ENCODE assay signal across 25 cellular contexts in genomic region chrX:536616-537015, GRCh38.
"Had no signal": no experiment of that assay in that cellular context is flagged by ENCODE, and none has a peak within 500 bp of the region (broad histone marks: within the 10 kb centered on the region; RNA-seq: fewer than 3 reads in every experiment).

No MANE protein-coding gene starts in this region.

- H3K79me2 ChIP-seq: hepatocyte had no signal

- H3K4me3 ChIP-seq: coronary artery, dorsolateral prefrontal cortex, esophagus squamous epithelium, gastroesophageal sphincter, heart left ventricle, hepatocyte, left lung, lower lobe of right lung had no signal

- ATAC-seq: esophagus mucosa; foreskin keratinocyte; gastroesophageal sphincter; heart left ventricle; left cardiac atrium; left lung; left ventricle myocardium superior; lower lobe of right lung; naive thymus-derived CD4-positive, alpha-beta T cell had no signal

- H3K27me3 ChIP-seq: esophagus squamous epithelium, foreskin keratinocyte, gastroesophageal sphincter, hepatocyte, left lung had no signal

- H3K4me2 ChIP-seq: hepatocyte had no signal

- H2AFZ ChIP-seq: hepatocyte had no signal

- H3K9me3 ChIP-seq: esophagus squamous epithelium, lower lobe of right lung had no signal

- H3K4me1 ChIP-seq: esophagus squamous epithelium, foreskin keratinocyte, gastroesophageal sphincter, heart left ventricle, left lung, lower lobe of right lung had no signal

- H3K27ac ChIP-seq: coronary artery, dorsolateral prefrontal cortex, epithelial cell of prostate, esophagus squamous epithelium, foreskin keratinocyte, gastroesophageal sphincter, heart left ventricle, hepatocyte, left lung, lower lobe of right lung had no signal

- DNase-seq: dermis blood vessel endothelial cell; dorsolateral prefrontal cortex; effector CD4-positive, alpha-beta T cell; effector memory CD4-positive, alpha-beta T cell; erythroblast; esophagus squamous epithelium; foreskin keratinocyte; heart left ventricle; hypothalamus; left cardiac atrium; left lung; left ventricle myocardium superior; lower lobe of right lung; mesenchymal stem cell; midbrain; naive thymus-derived CD4-positive, alpha-beta T cell had no signal

- FAIRE-seq: endometrium, frontal cortex, islet of Langerhans, keratinocyte had no signal

- H3K36me3 ChIP-seq: esophagus squamous epithelium, gastroesophageal sphincter, heart left ventricle, left lung, lower lobe of right lung had no signal
